Comparison of ENCODE assay signal across 14 cellular contexts in the genomic region with DNA sequence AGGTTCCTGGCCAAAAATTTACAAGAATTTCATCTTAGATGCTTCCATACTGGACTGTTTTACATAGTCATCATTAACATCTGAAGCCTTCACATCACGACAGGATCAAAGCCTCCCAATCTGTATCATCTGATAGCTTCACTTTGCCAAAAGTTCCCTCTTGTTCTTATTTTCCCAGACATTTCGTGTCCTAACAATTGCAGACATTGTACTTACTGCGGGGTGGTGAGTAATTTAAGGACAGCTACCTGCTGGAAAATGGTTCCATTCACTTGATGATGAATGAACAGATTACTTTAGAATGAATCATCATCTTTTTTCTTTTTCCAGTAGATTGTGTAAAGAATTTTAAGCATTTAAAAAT.
DNase-seq lines count a peak whose midpoint lies in the region; ATAC-seq, FAIRE-seq and TF ChIP-seq lines count a peak whose summit lies in the region.
"Had no signal": no experiment of that assay in that cellular context is flagged by ENCODE, and none has a peak within 500 bp of the region (broad histone marks: within the 10 kb centered on the region; RNA-seq: fewer than 3 reads in every experiment).

No MANE protein-coding gene starts in this region.

- no peaks in the 10 kb centered on the region for H3K4me1 ChIP-seq in HepG2 (ENCODE audit: insufficient read depth, low read length)
- H3K4me1 ChIP-seq: ascending aorta had no signal

- H3K36me3 ChIP-seq in bronchial epithelial cell (ENCODE audit: control insufficient read depth, insufficient read depth, low read length) (no peaks in the 10 kb centered on the region), HepG2 (replicated peaks in 1 of 2; ENCODE audit: control insufficient read depth in 1 of 2, insufficient read depth in 2 of 2, low read length in 2 of 2) (no peaks in the 10 kb centered on the region)
- H3K36me3 ChIP-seq: ascending aorta, thoracic aorta had no signal

- TF ChIP-seq POLR2A in HepG2 (IDR thresholded peaks at IDR 0.05; ENCODE audit: insufficient read depth in 1 of 2, low read depth in 2 of 2, low read length in 2 of 2) = no peak

- intact Hi-C loops in HepG2 (cut with micrococcal nuclease; ENCODE audit: unreplicated experiment) = no loop called here
- intact Hi-C loops in Right ventricle myocardium superior (cut with DNase I) = no loop called here

- BruUV-seq in HepG2 (replicated peaks; lab: Mats Ljungman, UMichigan) = no TSS peak

- ATAC-seq in HepG2 = no peak
- ATAC-seq in HG03457 (IDR thresholded peaks at IDR 0.05; ENCODE audit: unreplicated experiment) = no peak
- no peak for ATAC-seq in Right ventricle myocardium superior (ENCODE audit: poor library complexity)
- ATAC-seq: mucosa of descending colon had no signal

- no peak overlapping the region for H3K27ac ChIP-seq in HepG2 (ENCODE audit: extremely low read length, insufficient read depth, low read length)
- H3K27ac ChIP-seq: ascending aorta, thoracic aorta had no signal

- no peak overlapping the region for H3K4me2 ChIP-seq in HepG2 (ENCODE audit: low read depth, low read length)

- DNase-seq in A172 (ENCODE audit: low spot score) (peak; percentile 84), LHCN-M2 (ENCODE audit: low read depth) (peak; percentile 54), bronchial epithelial cell (ENCODE audit: low read depth) (peak; percentile 85), HepG2 (ENCODE audit: low spot score) (peak; percentile 6), Right ventricle myocardium superior (no peak), GM20000 (ENCODE audit: low spot score) (no peak), NCI-H2081 (lab: John Stamatoyannopoulos, UW) (no peak)
- DNase-seq: activated T-cell treated with anti-CD3 and anti-CD28 coated beads, Interleukin-2, amount 50 U/mL, for 24 hours; mucosa of descending colon; NCI-H146; NK-92 treated with Interleukin-12 subunit alpha and Interleukin-12 subunit beta, amount 100 ng/mL, for 24 hours had no signal

- POLR2A ChIA-PET in HepG2 (lab: Yijun Ruan, JAX) = no interaction called here

- no peaks in the 10 kb centered on the region for H3K79me2 ChIP-seq in HepG2 (ENCODE audit: insufficient read depth, low read length)

- TF ChIP-seq CTCF in bronchial epithelial cell (IDR thresholded peaks at IDR 0.05; ENCODE audit: insufficient read depth, low read length, severe bottlenecking) (no peak), HepG2 (CRISPR knock-in tag; IDR thresholded peaks at IDR 0.05) (no peak), GM20000 (IDR thresholded peaks at IDR 0.05; ENCODE audit: extremely low read depth, missing control alignments) (no peak)

- 8% methylated on average over 3 of the region's 3 CpGs for WGBS in HepG2 (ENCODE audit: low lambda C conversion rate)

- FAIRE-seq in bronchial epithelial cell (lab: Jason Lieb, UNC) = no peak
- no peak for FAIRE-seq in HepG2 (lab: Jason Lieb, UNC)

- no peak for TF ChIP-seq RAD21 in HepG2 (CRISPR knock-in tag; IDR thresholded peaks at IDR 0.05)

- H2AFZ ChIP-seq in HepG2 (ENCODE audit: low read length) = no peak overlapping the region

- CTCF ChIA-PET in HepG2 (lab: Yijun Ruan, JAX; ENCODE audit: low intra/inter-chr PET ratio, low total read pairs) = no interaction called here

- no peaks in the 10 kb centered on the region for H4K20me1 ChIP-seq in HepG2 (ENCODE audit: insufficient read depth, low read length)

- no peaks in the 10 kb centered on the region for H3K27me3 ChIP-seq in bronchial epithelial cell (ENCODE audit: control insufficient read depth, insufficient read depth, low read length)
- no peaks in the 10 kb centered on the region for H3K27me3 ChIP-seq in HepG2 (ENCODE audit: control insufficient read depth in 1 of 2, insufficient read depth in 2 of 2, low read length in 2 of 2)
- H3K27me3 ChIP-seq: ascending aorta had no signal

- no peak overlapping the region for H3K9ac ChIP-seq in HepG2 (ENCODE audit: insufficient read depth, low read depth, low read length)

- in situ Hi-C loops in HepG2 (cut with HindIII; ENCODE audit: extremely low pct_ligation_motif_present, low pct_unique_long_range_greater_than_20kb) = no loop called here

- TF ChIP-seq EP300 in HepG2 (IDR thresholded peaks at IDR 0.05; ENCODE audit: low read depth in 2 of 2, low read length in 2 of 2) (no peak), HepG2 (CRISPR knock-in tag; IDR thresholded peaks at IDR 0.05; ENCODE audit: borderline replicate concordance) (no peak)

- H3K9me3 ChIP-seq in HepG2 (ENCODE audit: low read length) = no peaks in the 10 kb centered on the region
- H3K9me3 ChIP-seq: ascending aorta, mucosa of descending colon, thoracic aorta had no signal

- H3K4me3 ChIP-seq in bronchial epithelial cell (ENCODE audit: low read depth, low read length) (no peak overlapping the region), HepG2 (replicated peaks in 1 of 3; ENCODE audit: insufficient read depth in 1 of 3, low read depth in 2 of 3, low read length in 3 of 3) (no peak overlapping the region)
- H3K4me3 ChIP-seq: ascending aorta, mucosa of descending colon, thoracic aorta had no signal

TF ChIP-seq in HepG2, 621 proteins besides CTCF, POLR2A, EP300 and RAD21:
- no peak for TF ChIP-seq ZNF414 (CRISPR knock-in tag; IDR thresholded peaks at IDR 0.05)
- no peak for TF ChIP-seq ZFP1 (CRISPR knock-in tag; IDR thresholded peaks at IDR 0.05)
- TF ChIP-seq, protein P1, sequence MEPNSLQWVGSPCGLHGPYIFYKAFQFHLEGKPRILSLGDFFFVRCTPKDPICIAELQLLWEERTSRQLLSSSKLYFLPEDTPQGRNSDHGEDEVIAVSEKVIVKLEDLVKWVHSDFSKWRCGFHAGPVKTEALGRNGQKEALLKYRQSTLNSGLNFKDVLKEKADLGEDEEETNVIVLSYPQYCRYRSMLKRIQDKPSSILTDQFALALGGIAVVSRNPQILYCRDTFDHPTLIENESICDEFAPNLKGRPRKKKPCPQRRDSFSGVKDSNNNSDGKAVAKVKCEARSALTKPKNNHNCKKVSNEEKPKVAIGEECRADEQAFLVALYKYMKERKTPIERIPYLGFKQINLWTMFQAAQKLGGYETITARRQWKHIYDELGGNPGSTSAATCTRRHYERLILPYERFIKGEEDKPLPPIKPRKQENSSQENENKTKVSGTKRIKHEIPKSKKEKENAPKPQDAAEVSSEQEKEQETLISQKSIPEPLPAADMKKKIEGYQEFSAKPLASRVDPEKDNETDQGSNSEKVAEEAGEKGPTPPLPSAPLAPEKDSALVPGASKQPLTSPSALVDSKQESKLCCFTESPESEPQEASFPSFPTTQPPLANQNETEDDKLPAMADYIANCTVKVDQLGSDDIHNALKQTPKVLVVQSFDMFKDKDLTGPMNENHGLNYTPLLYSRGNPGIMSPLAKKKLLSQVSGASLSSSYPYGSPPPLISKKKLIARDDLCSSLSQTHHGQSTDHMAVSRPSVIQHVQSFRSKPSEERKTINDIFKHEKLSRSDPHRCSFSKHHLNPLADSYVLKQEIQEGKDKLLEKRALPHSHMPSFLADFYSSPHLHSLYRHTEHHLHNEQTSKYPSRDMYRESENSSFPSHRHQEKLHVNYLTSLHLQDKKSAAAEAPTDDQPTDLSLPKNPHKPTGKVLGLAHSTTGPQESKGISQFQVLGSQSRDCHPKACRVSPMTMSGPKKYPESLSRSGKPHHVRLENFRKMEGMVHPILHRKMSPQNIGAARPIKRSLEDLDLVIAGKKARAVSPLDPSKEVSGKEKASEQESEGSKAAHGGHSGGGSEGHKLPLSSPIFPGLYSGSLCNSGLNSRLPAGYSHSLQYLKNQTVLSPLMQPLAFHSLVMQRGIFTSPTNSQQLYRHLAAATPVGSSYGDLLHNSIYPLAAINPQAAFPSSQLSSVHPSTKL (CRISPR knock-in tag; IDR thresholded peaks at IDR 0.05) = no peak
- TF ChIP-seq FOXJ3 (CRISPR knock-in tag; IDR thresholded peaks at IDR 0.05; ENCODE audit: borderline replicate concordance) = no peak
- TF ChIP-seq, protein P2, sequence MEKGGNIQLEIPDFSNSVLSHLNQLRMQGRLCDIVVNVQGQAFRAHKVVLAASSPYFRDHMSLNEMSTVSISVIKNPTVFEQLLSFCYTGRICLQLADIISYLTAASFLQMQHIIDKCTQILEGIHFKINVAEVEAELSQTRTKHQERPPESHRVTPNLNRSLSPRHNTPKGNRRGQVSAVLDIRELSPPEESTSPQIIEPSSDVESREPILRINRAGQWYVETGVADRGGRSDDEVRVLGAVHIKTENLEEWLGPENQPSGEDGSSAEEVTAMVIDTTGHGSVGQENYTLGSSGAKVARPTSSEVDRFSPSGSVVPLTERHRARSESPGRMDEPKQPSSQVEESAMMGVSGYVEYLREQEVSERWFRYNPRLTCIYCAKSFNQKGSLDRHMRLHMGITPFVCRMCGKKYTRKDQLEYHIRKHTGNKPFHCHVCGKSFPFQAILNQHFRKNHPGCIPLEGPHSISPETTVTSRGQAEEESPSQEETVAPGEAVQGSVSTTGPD (CRISPR knock-in tag; IDR thresholded peaks at IDR 0.05) = no peak

Comparison
In these comparisons a context has a peak if more than half of its experiments do, and no peak if none do; other contexts are left out.
1. DNase-seq: peak in A172 (single experiment), LHCN-M2 (single experiment), bronchial epithelial cell (single experiment) and HepG2 (single experiment); none in Right ventricle myocardium superior (single experiment), GM20000 (single experiment) and NCI-H2081 (0 of 2).